18 cellular contexts compared by ENCODE assay signal in genomic region chr3:66633564-66633963, GRCh38.
DNase-seq lines count a peak whose midpoint lies in the region; ATAC-seq and TF ChIP-seq lines count a peak whose summit lies in the region.
"Had no signal": no experiment of that assay in that cellular context is flagged by ENCODE, and none has a peak within 500 bp of the region (broad histone marks: within the 10 kb centered on the region; RNA-seq: fewer than 3 reads in every experiment).

No MANE protein-coding gene starts in this region.

- no peaks in the 10 kb centered on the region for H3K36me3 Mint-ChIP-seq in endothelial cell (ENCODE audit: low read depth, unreplicated experiment)

- peak overlapping the region; percentile 90 for H3K27ac Mint-ChIP-seq in endothelial cell (ENCODE audit: unreplicated experiment)
- H3K27ac Mint-ChIP-seq: HFFc6, T-helper 17 cell had no signal

- peak overlapping the region; percentile 28 for H3K4me3 Mint-ChIP-seq in endothelial cell (ENCODE audit: unreplicated experiment)
- H3K4me3 Mint-ChIP-seq: HFFc6, T-helper 17 cell had no signal

- peaks cover 22% of the 10 kb centered on the region for H3K4me1 Mint-ChIP-seq in endothelial cell (ENCODE audit: unreplicated experiment)
- H3K4me1 Mint-ChIP-seq: T-helper 17 cell had no signal

- DNase-seq in NCI-H345 (lab: John Stamatoyannopoulos, UW) (peak; percentile 5), NCI-H345 treated with DMSO at 0.1 percent for 48 hours (lab: John Stamatoyannopoulos, UW; ENCODE audit: unreplicated experiment) (no peak), NCI-H510A (lab: John Stamatoyannopoulos, UW) (peak; percentile 64), endothelial cell (ENCODE audit: low spot score) (peak; percentile 18), amniotic stem cell (lab: John Stamatoyannopoulos, UW) (no peak), kidney glomerular epithelial cell (lab: John Stamatoyannopoulos, UW) (no peak)
- no peak for DNase-seq in stimulated activated CD4-positive, alpha-beta T cell treated with anti-CD3 and anti-CD28 coated beads, Interleukin-2, amount 100 ng/mL, for 24 hours
- DNase-seq: 8988T, COR-L47, DND-41, GDM1, GOT3, HFFc6, NCI-H1092, NCI-H1694 treated with DMSO at 0.1 percent for 48 hours, NCI-H69, T-helper 17 cell had no signal

- H3K9me3 Mint-ChIP-seq in endothelial cell (ENCODE audit: unreplicated experiment), result no peaks in the 10 kb centered on the region
- H3K9me3 Mint-ChIP-seq: HFFc6 had no signal

- TF ChIP-seq CTCF in endothelial cell (IDR thresholded peaks at IDR 0.05; ENCODE audit: unreplicated experiment), result no peak

- peaks cover 3% of the 10 kb centered on the region for H3K27me3 Mint-ChIP-seq in endothelial cell (ENCODE audit: unreplicated experiment)

- ATAC-seq in HG03342 (IDR thresholded peaks at IDR 0.05; ENCODE audit: unreplicated experiment), result no peak
- ATAC-seq: T-helper 17 cell had no signal

Comparison
In these comparisons a context has a peak if more than half of its experiments do, and no peak if none do; other contexts are left out.
1. DNase-seq: peak in NCI-H345 (single experiment), NCI-H510A (single experiment) and endothelial cell (single experiment); none in NCI-H345 treated with DMSO at 0.1 percent for 48 hours (single experiment), stimulated activated CD4-positive, alpha-beta T cell treated with anti-CD3 and anti-CD28 coated beads, Interleukin-2, amount 100 ng/mL, for 24 hours (0 of 2), amniotic stem cell (single experiment) and kidney glomerular epithelial cell (single experiment).